In genomic region chr1:40980453-40981121, GRCh38 we compare ENCODE assay signal across 8 cellular contexts. TPM values are rescaled to one million over a fixed set of nuclear protein-coding genes. Genes with fewer than 3 reads are reported as not detected.
DNase-seq lines count a peak whose midpoint lies in the region; ATAC-seq, FAIRE-seq and TF ChIP-seq lines count a peak whose summit lies in the region.

No MANE protein-coding gene starts in this region.

- H3K36me3 ChIP-seq in hepatocyte (replicated peaks; ENCODE audit: insufficient read depth, low read depth), result no peaks in the 10 kb centered on the region
- H3K36me3 ChIP-seq in small intestine (ENCODE audit: control insufficient read depth in 2 of 2, insufficient read depth in 2 of 2, low read length in 2 of 2), result no peaks in the 10 kb centered on the region

- TF ChIP-seq CTCF in GM10266 (IDR thresholded peaks at IDR 0.05; ENCODE audit: control insufficient read depth, insufficient read depth, low read depth, missing control alignments) (no peak), hepatocyte (IDR thresholded peaks at IDR 0.05; ENCODE audit: poor library complexity) (no peak)

- H3K4me2 ChIP-seq in hepatocyte, result peak overlapping the region; percentile 95

- no peaks in the 10 kb centered on the region for H4K20me1 ChIP-seq in hepatocyte (ENCODE audit: insufficient read depth, poor library complexity, severe bottlenecking)

- H3K79me2 ChIP-seq in hepatocyte, result peaks cover 43% of the 10 kb centered on the region

- DNase-seq in GM10266 (ENCODE audit: extremely low spot score), result peak; percentile 54
- DNase-seq in RPMI7951 (ENCODE audit: low read depth), result peak; percentile 23
- peak; percentile 61 for DNase-seq in activated naive CD4-positive, alpha-beta T cell treated with anti-CD3 and anti-CD28 coated beads, Interleukin-2, amount 50 U/mL, for 16 hours
- peak; percentile 55 for DNase-seq in hepatocyte (ENCODE audit: low spot score)
- peak; percentile 27 for DNase-seq in small intestine
- DNase-seq in GM03348 (ENCODE audit: low spot score), result no peak

- no peak for FAIRE-seq in small intestine (lab: Jason Lieb, UNC)

- no peaks in the 10 kb centered on the region for H3K27me3 ChIP-seq in hepatocyte
- H3K27me3 ChIP-seq in small intestine (ENCODE audit: control insufficient read depth in 2 of 2, insufficient read depth in 2 of 2, low read length in 2 of 2), result no peaks in the 10 kb centered on the region

- H3K27ac ChIP-seq in hepatocyte (peak overlapping the region; percentile 95), small intestine (ENCODE audit: low read depth in 1 of 2, low read length in 1 of 2) (peak overlapping the region; percentile 62 to 91)

- ATAC-seq in HG03135 (IDR thresholded peaks at IDR 0.05; ENCODE audit: unreplicated experiment), result peak; percentile 7
- ATAC-seq in HG02798 (IDR thresholded peaks at IDR 0.05; ENCODE audit: poor library complexity, unreplicated experiment), result no peak

- peak overlapping the region; percentile 64 for H3K4me3 ChIP-seq in hepatocyte
- peak overlapping the region; percentile 77 to 84 for H3K4me3 ChIP-seq in small intestine (ENCODE audit: low read depth in 1 of 2, low read length in 2 of 2)

- no peaks in the 10 kb centered on the region for H3K9me3 ChIP-seq in hepatocyte (ENCODE audit: low read depth)
- no peaks in the 10 kb centered on the region for H3K9me3 ChIP-seq in small intestine (ENCODE audit: control insufficient read depth, low read depth)

- peak overlapping the region; percentile 38 for H2AFZ ChIP-seq in hepatocyte

- H3K4me1 ChIP-seq in hepatocyte (ENCODE audit: insufficient read depth) (peaks cover 29% of the 10 kb centered on the region), small intestine (ENCODE audit: control insufficient read depth in 2 of 2, insufficient read depth in 1 of 2, low read depth in 1 of 2, low read length in 1 of 2) (peaks cover 0 to 4% of the 10 kb centered on the region in 2 donors)

- 9% methylated on average over 27 of the region's 27 CpGs for WGBS in hepatocyte (ENCODE audit: low lambda C conversion rate, missing lambda C conversion rate)
- WGBS in small intestine, 3 donors, result 12 to 17% (median 13%) methylated on average over 27 of the region's 27 CpGs

- H3K9me2 ChIP-seq in hepatocyte (replicated peaks; ENCODE audit: insufficient read depth), result no peaks in the 10 kb centered on the region

RNA-seq across cellular contexts. Expression of gene CTPS1, which starts 1.1 kb away (rescaled TPM):
- 23.5 and 25.6 TPM in 2 replicates for total RNA-seq in RPMI7951 (2014; rRNA removed; shearing (Covaris generic))
- 37.9 and 44.9 TPM in 2 replicates for total RNA-seq in hepatocyte
- polyA plus RNA-seq in hepatocyte (29.9 and 31.9 TPM in 2 replicates), small intestine (10 to 100 TPM in 1 of 3 donors, 1 to 10 TPM in 2; 3.8 to 16.2 (median 5.8) TPM)

RNA-seq across cellular contexts. Expression of gene SLFNL1, which starts 40.9 kb away (rescaled TPM):
- 0.12 TPM in 1 of 2 replicates, not detected in the other for total RNA-seq in RPMI7951 (2014; rRNA removed; shearing (Covaris generic))
- total RNA-seq in hepatocyte, result 0.27 and 0.52 TPM in 2 replicates
- polyA plus RNA-seq in hepatocyte (0.18 and 1.8 TPM in 2 replicates), small intestine (1 to 10 TPM in 1 of 3 donors, under 1 TPM in 1, not detected in 1; 0.31 to 1.6 TPM)
